In genomic region chr20:62202676-62203377, GRCh38 we compare ENCODE assay signal across 22 cellular contexts. TPM values are rescaled to one million over a fixed set of nuclear protein-coding genes. Genes with fewer than 3 reads are reported as not detected.
A peak's percentile ranks its signal among the peaks of the same experiment; 100 is the strongest.
DNase-seq lines count a peak whose midpoint lies in the region; ATAC-seq and TF ChIP-seq lines count a peak whose summit lies in the region.
"Had no signal": no experiment of that assay in that cellular context is flagged by ENCODE, and none has a peak within 500 bp of the region (broad histone marks: within the 10 kb centered on the region; RNA-seq: fewer than 3 reads in every experiment).

No MANE protein-coding gene starts in this region.

- H3K9me3 ChIP-seq in breast epithelium, result no peaks in the 10 kb centered on the region
- no peaks in the 10 kb centered on the region for H3K9me3 ChIP-seq in PC-9 (ENCODE audit: insufficient read depth, low read depth)
- H3K9me3 ChIP-seq: adrenal gland, SK-N-SH, upper lobe of right lung had no signal

- H3K36me3 ChIP-seq in breast epithelium (peaks cover 6% of the 10 kb centered on the region), PC-9 (ENCODE audit: low read depth) (peaks cover 3% of the 10 kb centered on the region; the same call in 1 of the 2 replicates)

- H3K4me1 Mint-ChIP-seq in MCF 10A (ENCODE audit: insufficient read depth, unreplicated experiment) (no peaks in the 10 kb centered on the region), glutamatergic neuron (ENCODE audit: low read depth, unreplicated experiment) (peaks cover 8% of the 10 kb centered on the region)
- peaks cover 38% of the 10 kb centered on the region for H3K4me1 Mint-ChIP-seq in stimulated activated memory B cell treated with anti-CD40 and anti-IgM and Interleukin-4, amounts not matched to agents 10 μg/mL and 1 μg/mL and 100 μg/mL, for 72 hours

- DNase-seq in MCF 10A (ENCODE audit: unreplicated experiment), result no peak
- DNase-seq in breast epithelium (ENCODE audit: low spot score in 2 of 2), result no peak
- DNase-seq in PC-9, result no peak
- peak; percentile 11 for DNase-seq in glutamatergic neuron
- no peak for DNase-seq in activated naive CD4-positive, alpha-beta T cell treated with anti-CD3 and anti-CD28 coated beads, Interleukin-2, amount 50 U/mL, for 16 hours
- DNase-seq in Kasumi-1 (lab: John Stamatoyannopoulos, UW), result no peak
- DNase-seq: activated CD4-positive, alpha-beta T cell treated with anti-CD3 and anti-CD28 coated beads, Interleukin-2, amount 50 U/mL, for 1 hour; activated CD8-positive, alpha-beta memory T cell treated with anti-CD3 and anti-CD28 coated beads, Interleukin-2, amount 50 U/mL, for 48 hours; adrenal gland; C1 segment of cervical spinal cord; GDM1; midbrain; NCI-H226; SK-N-SH; T-helper 2 cell; upper lobe of right lung had no signal

- no peak for TF ChIP-seq POLR2A in breast epithelium (IDR thresholded peaks at IDR 0.05)

- H3K79me2 ChIP-seq in PC-9 (ENCODE audit: low read depth), result no peaks in the 10 kb centered on the region
- H3K79me2 ChIP-seq: parathyroid adenoma had no signal

- no peak for ATAC-seq in stimulated activated memory B cell treated with anti-CD40 and anti-IgM and Interleukin-4, amounts not matched to agents 10 μg/mL and 1 μg/mL and 100 μg/mL, for 72 hours
- no peak for ATAC-seq in activated CD4-positive, CD25-positive, alpha-beta regulatory T cell treated with anti-CD3 and anti-CD28 coated beads, Interleukin-2, amount 50 U/mL, for 24 hours
- ATAC-seq: natural killer cell treated with Interleukin-12 subunit alpha and Interleukin-12 subunit beta and Interleukin-15 and Interleukin-18, amount 100 ng/mL, for 72 hours; upper lobe of right lung had no signal

- BruUV-seq in MCF 10A (replicated peaks; lab: Mats Ljungman, UMichigan) (TSS peak; percentile 25), PC-9 (replicated peaks; lab: Mats Ljungman, UMichigan) (TSS peak; percentile 35)

- CTCF ChIA-PET in MCF 10A (lab: Yijun Ruan, JAX) (no interaction called here), PC-9 (lab: Charles Lee) (no interaction called here)

- no peak overlapping the region for H3K4me2 ChIP-seq in PC-9
- H3K4me2 ChIP-seq: SK-N-SH had no signal

- no peak for TF ChIP-seq CTCF in MCF 10A (IDR thresholded peaks at IDR 0.05; ENCODE audit: unreplicated experiment)
- TF ChIP-seq CTCF in breast epithelium (IDR thresholded peaks at IDR 0.05), result no peak
- no peak for TF ChIP-seq CTCF in PC-9 (conservative IDR thresholded peaks at IDR 0.05)
- TF ChIP-seq CTCF in glutamatergic neuron (IDR thresholded peaks at IDR 0.05; ENCODE audit: partially characterized antibody, unreplicated experiment), result no peak

- no peak overlapping the region for H3K4me3 ChIP-seq in breast epithelium
- H3K4me3 ChIP-seq in PC-9, result no peak overlapping the region
- H3K4me3 ChIP-seq: adrenal gland, upper lobe of right lung had no signal

- H3K27ac Mint-ChIP-seq in MCF 10A (ENCODE audit: low read depth, unreplicated experiment) (no peak overlapping the region), glutamatergic neuron (ENCODE audit: unreplicated experiment) (no peak overlapping the region)
- H3K27ac Mint-ChIP-seq in stimulated activated memory B cell treated with anti-CD40 and anti-IgM and Interleukin-4, amounts not matched to agents 10 μg/mL and 1 μg/mL and 100 μg/mL, for 72 hours, result peak overlapping the region; percentile 58
- H3K27ac Mint-ChIP-seq: natural killer cell treated with Interleukin-12 subunit alpha and Interleukin-12 subunit beta and Interleukin-15 and Interleukin-18, amount 100 ng/mL, for 72 hours had no signal

- peaks cover 7% of the 10 kb centered on the region for H4K20me1 ChIP-seq in PC-9 (ENCODE audit: insufficient read depth)

- no peaks in the 10 kb centered on the region for H3K9me2 ChIP-seq in PC-9 (ENCODE audit: insufficient read depth)
- H3K9me2 ChIP-seq: SK-N-SH had no signal

- POLR2A ChIA-PET in MCF 10A (lab: Yijun Ruan, JAX), result no interaction called here
- POLR2A ChIA-PET in PC-9 (lab: Charles Lee; ENCODE audit: unreplicated experiment), result no interaction called here

- no peak overlapping the region for H2AFZ ChIP-seq in PC-9
- H2AFZ ChIP-seq: parathyroid adenoma had no signal

- no peak overlapping the region for H3K4me3 Mint-ChIP-seq in MCF 10A (ENCODE audit: unreplicated experiment)
- no peak overlapping the region for H3K4me3 Mint-ChIP-seq in glutamatergic neuron (ENCODE audit: unreplicated experiment)
- H3K4me3 Mint-ChIP-seq in stimulated activated memory B cell treated with anti-CD40 and anti-IgM and Interleukin-4, amounts not matched to agents 10 μg/mL and 1 μg/mL and 100 μg/mL, for 72 hours, result no peak overlapping the region
- H3K4me3 Mint-ChIP-seq: natural killer cell treated with Interleukin-12 subunit alpha and Interleukin-12 subunit beta and Interleukin-15 and Interleukin-18, amount 100 ng/mL, for 72 hours had no signal

- no peaks in the 10 kb centered on the region for H3K9me3 Mint-ChIP-seq in MCF 10A (ENCODE audit: unreplicated experiment)
- peaks cover 3% of the 10 kb centered on the region for H3K9me3 Mint-ChIP-seq in glutamatergic neuron (ENCODE audit: unreplicated experiment)
- H3K9me3 Mint-ChIP-seq in stimulated activated memory B cell treated with anti-CD40 and anti-IgM and Interleukin-4, amounts not matched to agents 10 μg/mL and 1 μg/mL and 100 μg/mL, for 72 hours, result no peaks in the 10 kb centered on the region
- H3K9me3 Mint-ChIP-seq: natural killer cell treated with Interleukin-12 subunit alpha and Interleukin-12 subunit beta and Interleukin-15 and Interleukin-18, amount 100 ng/mL, for 72 hours had no signal

- peaks cover 3% of the 10 kb centered on the region; the same call in 1 of the 2 replicates for H3F3A ChIP-seq in PC-9 (ENCODE audit: insufficient read depth, low read depth)

- H3K27ac ChIP-seq in breast epithelium (no peak overlapping the region), PC-9 (no peak overlapping the region)
- H3K27ac ChIP-seq: adrenal gland, parathyroid adenoma, upper lobe of right lung had no signal

- H3K27me3 ChIP-seq in breast epithelium, result no peaks in the 10 kb centered on the region
- no peaks in the 10 kb centered on the region for H3K27me3 ChIP-seq in PC-9 (ENCODE audit: insufficient read depth, low read depth)
- H3K27me3 ChIP-seq: adrenal gland, upper lobe of right lung had no signal

- H3K4me1 ChIP-seq in breast epithelium (no peaks in the 10 kb centered on the region), PC-9 (replicated peaks; ENCODE audit: insufficient read depth) (no peaks in the 10 kb centered on the region)
- H3K4me1 ChIP-seq: adrenal gland, parathyroid adenoma, upper lobe of right lung had no signal

- H3K27me3 Mint-ChIP-seq in MCF 10A (ENCODE audit: insufficient read depth, unreplicated experiment) (no peaks in the 10 kb centered on the region), glutamatergic neuron (ENCODE audit: unreplicated experiment) (peaks cover 2% of the 10 kb centered on the region)
- no peaks in the 10 kb centered on the region for H3K27me3 Mint-ChIP-seq in stimulated activated memory B cell treated with anti-CD40 and anti-IgM and Interleukin-4, amounts not matched to agents 10 μg/mL and 1 μg/mL and 100 μg/mL, for 72 hours
- H3K27me3 Mint-ChIP-seq: natural killer cell treated with Interleukin-12 subunit alpha and Interleukin-12 subunit beta and Interleukin-15 and Interleukin-18, amount 100 ng/mL, for 72 hours had no signal

- intact Hi-C loops in MCF 10A (cut with micrococcal nuclease) (no loop called here), breast epithelium (cut with DNase I; ENCODE audit: low total_unique reads) (no loop called here), PC-9 (cut with micrococcal nuclease; ENCODE audit: unreplicated experiment) (no loop called here)

- H3K36me3 Mint-ChIP-seq in MCF 10A (ENCODE audit: insufficient read depth, unreplicated experiment), result peaks cover 47% of the 10 kb centered on the region
- no peaks in the 10 kb centered on the region for H3K36me3 Mint-ChIP-seq in glutamatergic neuron (ENCODE audit: unreplicated experiment)
- peaks cover 51% of the 10 kb centered on the region for H3K36me3 Mint-ChIP-seq in stimulated activated memory B cell treated with anti-CD40 and anti-IgM and Interleukin-4, amounts not matched to agents 10 μg/mL and 1 μg/mL and 100 μg/mL, for 72 hours

RNA-seq across cellular contexts. Expression of gene HRH3, which starts 17.3 kb away (rescaled TPM):
- total RNA-seq in MCF 10A (2022) (not detected in 2 replicates), breast epithelium (not detected), PC-9 (2021) (not detected in 2 replicates), glutamatergic neuron (ENCODE audit: unreplicated experiment) (13.7 TPM)
- total RNA-seq: bronchial epithelial cell; natural killer cell treated with Interleukin-12 subunit alpha and Interleukin-12 subunit beta and Interleukin-15 and Interleukin-18, amount 100 ng/mL, for 72 hours; subcutaneous adipose tissue; upper lobe of right lung had no signal

RNA-seq across cellular contexts. Expression of gene MTG2, which starts 20.0 kb away (rescaled TPM):
- 46.9 and 61.0 TPM in 2 replicates for total RNA-seq in MCF 10A (2022)
- 10 to 100 TPM; 16.3 to 32.1 (median 25.6) TPM for total RNA-seq in breast epithelium
- 58.1 and 62.5 TPM in 2 replicates for total RNA-seq in PC-9 (2021)
- 27.1 TPM for total RNA-seq in glutamatergic neuron (ENCODE audit: unreplicated experiment)

RNA-seq across cellular contexts. Expression of gene OSBPL2, which starts 35.5 kb away (rescaled TPM):
- total RNA-seq in MCF 10A (2022) (38.8 and 51.9 TPM in 2 replicates), breast epithelium (10 to 100 TPM; 25.0 to 46.1 (median 38.0) TPM), PC-9 (2021) (84.8 and 90.7 TPM in 2 replicates), glutamatergic neuron (ENCODE audit: unreplicated experiment) (42.6 TPM)

RNA-seq across cellular contexts. Expression of gene SS18L1, which starts 59.3 kb away (rescaled TPM):
- 16.1 and 17.9 TPM in 2 replicates for total RNA-seq in MCF 10A (2022)
- total RNA-seq in breast epithelium, result 10 to 100 TPM; 12.5 to 18.4 (median 14.4) TPM
- total RNA-seq in PC-9 (2021), result 22.4 and 29.0 TPM in 2 replicates
- total RNA-seq in glutamatergic neuron (ENCODE audit: unreplicated experiment), result 50.4 TPM

RNA-seq across cellular contexts. Expression of gene PSMA7, which starts 59.6 kb away (rescaled TPM):
- total RNA-seq in MCF 10A (2022) (362 and 419 TPM in 2 replicates), breast epithelium (100 to 1,000 TPM; 200 to 579 (median 380) TPM), PC-9 (2021) (367 and 391 TPM in 2 replicates), glutamatergic neuron (ENCODE audit: unreplicated experiment) (289 TPM)

Comparison
In these comparisons a context has a peak if more than half of its experiments do, and no peak if none do; other contexts are left out.
1. RNA of gene HRH3, which starts 17.3 kb away (total RNA-seq): 13.7 TPM in glutamatergic neuron (single experiment); not detected in MCF 10A, not detected in breast epithelium and not detected in PC-9; every median in the first group is over 10 times any median in the second.